Comparison of ENCODE assay signal across 1 cellular context in the genomic region with DNA sequence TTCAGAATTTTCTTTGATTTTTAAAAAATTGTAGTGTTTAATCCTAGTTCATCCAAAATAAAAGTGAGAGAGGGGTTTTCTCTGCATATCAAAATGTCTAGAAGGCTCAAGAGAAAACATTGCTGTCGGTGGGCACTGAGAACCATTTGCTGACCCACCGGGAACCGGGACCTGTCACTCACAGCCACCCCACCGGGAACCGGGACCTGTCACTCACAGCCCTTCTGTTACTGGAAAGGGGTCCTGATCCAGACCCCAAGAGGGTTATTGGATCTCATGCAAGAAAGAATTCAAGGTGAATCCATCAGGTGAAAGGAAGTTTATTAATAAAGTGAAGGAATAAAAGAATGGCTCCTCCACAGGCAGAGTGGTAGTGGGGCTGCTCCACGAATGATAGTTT.
TF ChIP-seq lines count a peak whose summit lies in the region.

No MANE protein-coding gene starts in this region.

TF ChIP-seq in K562, 482 proteins besides CTCF, POLR2A, EP300 and RAD21 (continued from another document):
- TF ChIP-seq PML (IDR thresholded peaks at IDR 0.05; ENCODE audit: low read length): no peak
- no peak for TF ChIP-seq EGR1 (conservative IDR thresholded peaks at IDR 0.05)
- no peak for TF ChIP-seq ZNF644 (tag; IDR thresholded peaks at IDR 0.05; ENCODE audit: low read depth)
- TF ChIP-seq MAFF (IDR thresholded peaks at IDR 0.05; ENCODE audit: low read length): no peak
- no peak for TF ChIP-seq HSF4 (CRISPR knock-in tag; IDR thresholded peaks at IDR 0.05; ENCODE audit: borderline replicate concordance)
- TF ChIP-seq, protein P1, sequence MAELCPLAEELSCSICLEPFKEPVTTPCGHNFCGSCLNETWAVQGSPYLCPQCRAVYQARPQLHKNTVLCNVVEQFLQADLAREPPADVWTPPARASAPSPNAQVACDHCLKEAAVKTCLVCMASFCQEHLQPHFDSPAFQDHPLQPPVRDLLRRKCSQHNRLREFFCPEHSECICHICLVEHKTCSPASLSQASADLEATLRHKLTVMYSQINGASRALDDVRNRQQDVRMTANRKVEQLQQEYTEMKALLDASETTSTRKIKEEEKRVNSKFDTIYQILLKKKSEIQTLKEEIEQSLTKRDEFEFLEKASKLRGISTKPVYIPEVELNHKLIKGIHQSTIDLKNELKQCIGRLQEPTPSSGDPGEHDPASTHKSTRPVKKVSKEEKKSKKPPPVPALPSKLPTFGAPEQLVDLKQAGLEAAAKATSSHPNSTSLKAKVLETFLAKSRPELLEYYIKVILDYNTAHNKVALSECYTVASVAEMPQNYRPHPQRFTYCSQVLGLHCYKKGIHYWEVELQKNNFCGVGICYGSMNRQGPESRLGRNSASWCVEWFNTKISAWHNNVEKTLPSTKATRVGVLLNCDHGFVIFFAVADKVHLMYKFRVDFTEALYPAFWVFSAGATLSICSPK (IDR thresholded peaks at IDR 0.05; ENCODE audit: borderline replicate concordance): no peak
- TF ChIP-seq, protein P2, sequence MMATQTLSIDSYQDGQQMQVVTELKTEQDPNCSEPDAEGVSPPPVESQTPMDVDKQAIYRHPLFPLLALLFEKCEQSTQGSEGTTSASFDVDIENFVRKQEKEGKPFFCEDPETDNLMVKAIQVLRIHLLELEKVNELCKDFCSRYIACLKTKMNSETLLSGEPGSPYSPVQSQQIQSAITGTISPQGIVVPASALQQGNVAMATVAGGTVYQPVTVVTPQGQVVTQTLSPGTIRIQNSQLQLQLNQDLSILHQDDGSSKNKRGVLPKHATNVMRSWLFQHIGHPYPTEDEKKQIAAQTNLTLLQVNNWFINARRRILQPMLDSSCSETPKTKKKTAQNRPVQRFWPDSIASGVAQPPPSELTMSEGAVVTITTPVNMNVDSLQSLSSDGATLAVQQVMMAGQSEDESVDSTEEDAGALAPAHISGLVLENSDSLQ (IDR thresholded peaks at IDR 0.05): peak; percentile 87
- TF ChIP-seq NEUROD1 (IDR thresholded peaks at IDR 0.05; ENCODE audit: borderline replicate concordance, low read depth, low read length, partially characterized antibody): no peak
- TF ChIP-seq, protein P3, sequence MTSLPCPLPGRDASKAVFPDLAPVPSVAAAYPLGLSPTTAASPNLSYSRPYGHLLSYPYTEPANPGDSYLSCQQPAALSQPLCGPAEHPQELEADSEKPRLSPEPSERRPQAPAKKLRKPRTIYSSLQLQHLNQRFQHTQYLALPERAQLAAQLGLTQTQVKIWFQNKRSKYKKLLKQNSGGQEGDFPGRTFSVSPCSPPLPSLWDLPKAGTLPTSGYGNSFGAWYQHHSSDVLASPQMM (CRISPR knock-in tag; IDR thresholded peaks at IDR 0.05): no peak
- no peak for TF ChIP-seq ZNF197 (CRISPR knock-in tag; IDR thresholded peaks at IDR 0.05; ENCODE audit: low read depth)
- TF ChIP-seq, protein P4, sequence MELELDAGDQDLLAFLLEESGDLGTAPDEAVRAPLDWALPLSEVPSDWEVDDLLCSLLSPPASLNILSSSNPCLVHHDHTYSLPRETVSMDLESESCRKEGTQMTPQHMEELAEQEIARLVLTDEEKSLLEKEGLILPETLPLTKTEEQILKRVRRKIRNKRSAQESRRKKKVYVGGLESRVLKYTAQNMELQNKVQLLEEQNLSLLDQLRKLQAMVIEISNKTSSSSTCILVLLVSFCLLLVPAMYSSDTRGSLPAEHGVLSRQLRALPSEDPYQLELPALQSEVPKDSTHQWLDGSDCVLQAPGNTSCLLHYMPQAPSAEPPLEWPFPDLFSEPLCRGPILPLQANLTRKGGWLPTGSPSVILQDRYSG (tag; conservative IDR thresholded peaks at IDR 0.05; ENCODE audit: low read depth): no peak
- 0 out of 2 replicates have a peak, but pooled peaks have one; percentile 21 for TF ChIP-seq RBFOX2 (IDR thresholded peaks at IDR 0.05; ENCODE audit: low read depth, low read length)
- TF ChIP-seq MAZ (CRISPR knock-in tag; conservative IDR thresholded peaks at IDR 0.05 in 1 of 2, IDR thresholded peaks at IDR 0.05 in 1 of 2): 0 out of 4 replicates have a peak, but pooled peaks of 1 of the 2 experiments have one; percentile 12
- TF ChIP-seq STAG1 (CRISPR knock-in tag; IDR thresholded peaks at IDR 0.05; ENCODE audit: borderline replicate concordance): no peak
- TF ChIP-seq, protein P5, sequence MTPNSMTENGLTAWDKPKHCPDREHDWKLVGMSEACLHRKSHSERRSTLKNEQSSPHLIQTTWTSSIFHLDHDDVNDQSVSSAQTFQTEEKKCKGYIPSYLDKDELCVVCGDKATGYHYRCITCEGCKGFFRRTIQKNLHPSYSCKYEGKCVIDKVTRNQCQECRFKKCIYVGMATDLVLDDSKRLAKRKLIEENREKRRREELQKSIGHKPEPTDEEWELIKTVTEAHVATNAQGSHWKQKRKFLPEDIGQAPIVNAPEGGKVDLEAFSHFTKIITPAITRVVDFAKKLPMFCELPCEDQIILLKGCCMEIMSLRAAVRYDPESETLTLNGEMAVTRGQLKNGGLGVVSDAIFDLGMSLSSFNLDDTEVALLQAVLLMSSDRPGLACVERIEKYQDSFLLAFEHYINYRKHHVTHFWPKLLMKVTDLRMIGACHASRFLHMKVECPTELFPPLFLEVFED (CRISPR knock-in tag; conservative IDR thresholded peaks at IDR 0.05): no peak
